Comparison of ENCODE assay signal across 8 cellular contexts in genomic region chr12:130839770-130840355, GRCh38. TPM values are rescaled to one million over a fixed set of nuclear protein-coding genes. Genes with fewer than 3 reads are reported as not detected.
DNase-seq lines count a peak whose midpoint lies in the region; ATAC-seq and TF ChIP-seq lines count a peak whose summit lies in the region.

No MANE protein-coding gene starts in this region.

- POLR2A ChIA-PET in activated CD4-positive, alpha-beta memory T cell treated with anti-CD3 and anti-CD28 coated beads for 36 hours (lab: Charles Lee): interaction anchor here (0.9 to 2.6 kb wide), 2 partner anchors 9 to 31 kb away, joined by 4 to 6 read pairs; no protein-coding TSS in a partner anchor

- 67% methylated on average over 11 of the region's 11 CpGs for WGBS in suprapubic skin

- peak; percentile 49 for DNase-seq in activated CD8-positive, alpha-beta memory T cell treated with anti-CD3 and anti-CD28 coated beads, Interleukin-2, amount 50 U/mL, for 48 hours
- DNase-seq in activated CD8-positive, alpha-beta memory T cell treated with anti-CD3 and anti-CD28 coated beads, Interleukin-2, amount 50 U/mL, for 4 hours: no peak
- no peak for DNase-seq in activated CD4-positive, alpha-beta memory T cell treated with anti-CD3 and anti-CD28 coated beads for 36 hours
- DNase-seq in immature natural killer cell (no peak), suprapubic skin (ENCODE audit: low spot score in 2 of 2) (no peak), NCI-H2029 treated with DMSO at 0.1 percent for 48 hours (lab: John Stamatoyannopoulos, UW) (no peak)
- no peak for DNase-seq in activated CD4-positive, alpha-beta T cell treated with anti-CD3 and anti-CD28 coated beads, Interleukin-2, amount 50 U/mL, for 48 hours

- H3K4me1 Mint-ChIP-seq in activated CD4-positive, alpha-beta memory T cell treated with anti-CD3 and anti-CD28 coated beads for 36 hours (ENCODE audit: low read depth): peaks cover 35% of the 10 kb centered on the region
- H3K4me1 Mint-ChIP-seq in immature natural killer cell: peaks cover 14 to 25% of the 10 kb centered on the region in 2 donors

- no peak for TF ChIP-seq POLR2A in suprapubic skin (IDR thresholded peaks at IDR 0.05)

- peak overlapping the region; percentile 46 for H3K27ac Mint-ChIP-seq in activated CD4-positive, alpha-beta memory T cell treated with anti-CD3 and anti-CD28 coated beads for 36 hours
- peak overlapping the region; percentile 52 to 85 (median 73) for H3K27ac Mint-ChIP-seq in immature natural killer cell

- no peaks in the 10 kb centered on the region for H3K36me3 ChIP-seq in suprapubic skin

- no peaks in the 10 kb centered on the region for H3K27me3 Mint-ChIP-seq in activated CD4-positive, alpha-beta memory T cell treated with anti-CD3 and anti-CD28 coated beads for 36 hours
- peaks cover under 1 to 8% (median 2%) of the 10 kb centered on the region in 3 donors for H3K27me3 Mint-ChIP-seq in immature natural killer cell (ENCODE audit: low read depth in 3 of 3)

- TF ChIP-seq EP300 in suprapubic skin (IDR thresholded peaks at IDR 0.05): no peak

- peaks cover 18% of the 10 kb centered on the region for H3K4me1 ChIP-seq in suprapubic skin

- ATAC-seq in HG02938 (IDR thresholded peaks at IDR 0.05; ENCODE audit: unreplicated experiment): no peak

- TF ChIP-seq CTCF in suprapubic skin (IDR thresholded peaks at IDR 0.05): no peak

- CTCF ChIA-PET in activated CD4-positive, alpha-beta memory T cell treated with anti-CD3 and anti-CD28 coated beads for 36 hours (lab: Charles Lee): interaction anchor here (1.0 to 1.6 kb wide), 3 partner anchors 10 to 31 kb away, joined by 3 to 8 read pairs (median 4); no protein-coding TSS in a partner anchor

- no peaks in the 10 kb centered on the region for H3K9me3 ChIP-seq in suprapubic skin

- no peaks in the 10 kb centered on the region for H3K27me3 ChIP-seq in suprapubic skin

- no peaks in the 10 kb centered on the region for H3K36me3 Mint-ChIP-seq in activated CD4-positive, alpha-beta memory T cell treated with anti-CD3 and anti-CD28 coated beads for 36 hours
- H3K36me3 Mint-ChIP-seq in immature natural killer cell: peaks cover 0 to 3% (median 0%) of the 10 kb centered on the region in 3 donors

- intact Hi-C loops in activated CD4-positive, alpha-beta memory T cell treated with anti-CD3 and anti-CD28 coated beads for 36 hours (cut with micrococcal nuclease): loop anchor here (1.0 to 2.0 kb wide), 2 partner anchors 31 to 43 kb away; no protein-coding TSS in a partner anchor

- peak overlapping the region; percentile 58 for H3K4me3 Mint-ChIP-seq in activated CD4-positive, alpha-beta memory T cell treated with anti-CD3 and anti-CD28 coated beads for 36 hours
- peak overlapping the region; percentile 85 to 95 (median 89) for H3K4me3 Mint-ChIP-seq in immature natural killer cell

- H3K27ac ChIP-seq in suprapubic skin: no peak overlapping the region

- no peaks in the 10 kb centered on the region for H3K9me3 Mint-ChIP-seq in activated CD4-positive, alpha-beta memory T cell treated with anti-CD3 and anti-CD28 coated beads for 36 hours
- H3K9me3 Mint-ChIP-seq in immature natural killer cell: no peaks in the 10 kb centered on the region

- peak overlapping the region; percentile 86 for H3K4me3 ChIP-seq in suprapubic skin

RNA-seq across cellular contexts. Expression of gene STX2, which starts 0.8 kb away (rescaled TPM):
- total RNA-seq in activated CD4-positive, alpha-beta memory T cell treated with anti-CD3 and anti-CD28 coated beads for 36 hours: 10 to 100 TPM; 18.1 to 22.8 TPM
- polyA plus RNA-seq in immature natural killer cell: 1 to 10 TPM; 3.3 to 5.8 (median 3.6) TPM
- total RNA-seq in suprapubic skin: 1 to 10 TPM; 2.9 to 7.2 (median 4.4) TPM

RNA-seq across cellular contexts. Expression of gene RAN, which starts 32.0 kb away (rescaled TPM):
- total RNA-seq in activated CD4-positive, alpha-beta memory T cell treated with anti-CD3 and anti-CD28 coated beads for 36 hours: 1,000 to 10,000 TPM; 2,100 to 2,144 TPM
- 100 to 1,000 TPM; 428 to 585 (median 478) TPM for polyA plus RNA-seq in immature natural killer cell
- total RNA-seq in suprapubic skin: 100 to 1,000 TPM; 105 to 296 (median 232) TPM

Comparison
In these comparisons a context has a peak if more than half of its experiments do, and no peak if none do; other contexts are left out.
1. RNA of gene RAN, which starts 32.0 kb away (total RNA-seq): 2,100 to 2,144 TPM in activated CD4-positive, alpha-beta memory T cell treated with anti-CD3 and anti-CD28 coated beads for 36 hours; 105 to 296 TPM in suprapubic skin; every median in the first group is over 4 times any median in the second.